ENCODE assay signal across 9 cellular contexts in the genomic region with DNA sequence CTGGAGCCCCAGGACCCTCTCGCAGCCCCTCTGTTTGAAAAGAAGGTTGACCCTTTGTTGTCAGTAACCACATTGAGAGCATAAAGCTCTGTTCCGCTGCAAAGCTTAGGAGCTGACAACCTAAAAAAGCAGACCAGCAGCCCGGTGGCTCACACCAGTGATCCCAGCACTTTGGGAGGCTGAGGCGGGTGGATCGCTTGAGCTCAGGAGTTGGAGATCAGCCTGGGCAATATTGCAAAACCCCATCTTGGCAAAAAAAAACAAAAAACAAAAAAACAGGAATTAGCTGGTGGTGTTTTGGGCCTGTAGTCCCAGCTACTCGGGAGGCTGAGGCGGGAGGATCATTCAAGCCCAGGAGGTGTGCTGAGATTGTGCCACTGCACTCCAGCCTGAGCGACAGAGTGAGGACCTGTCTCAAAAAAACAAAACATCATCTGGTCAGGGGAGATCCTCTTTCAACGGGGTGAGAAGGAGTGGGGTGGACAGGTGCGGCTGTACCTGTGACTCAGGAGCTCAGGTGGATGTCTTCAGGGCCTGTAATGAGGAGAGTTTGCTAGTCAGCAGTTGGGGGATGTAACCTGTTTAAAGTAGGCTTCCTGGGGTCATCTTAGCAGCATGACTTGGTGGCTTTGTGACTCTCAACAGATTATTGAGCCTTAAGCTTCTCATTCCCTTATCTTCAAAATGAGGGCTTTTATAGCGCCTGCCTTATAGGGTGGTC. TPM values are rescaled to one million over a fixed set of nuclear protein-coding genes. Genes with fewer than 3 reads are reported as not detected.
A peak's percentile ranks its signal among the peaks of the same experiment; 100 is the strongest.
DNase-seq lines count a peak whose midpoint lies in the region; ATAC-seq and TF ChIP-seq lines count a peak whose summit lies in the region.
"Had no signal": no experiment of that assay in that cellular context is flagged by ENCODE, and none has a peak within 500 bp of the region (broad histone marks: within the 10 kb centered on the region; RNA-seq: fewer than 3 reads in every experiment).

No MANE protein-coding gene starts in this region.

- H3K4me3 ChIP-seq in adipocyte (ENCODE audit: low read length) = peak overlapping the region; percentile 72
- peak overlapping the region; percentile 60 for H3K4me3 ChIP-seq in kidney epithelial cell (ENCODE audit: low read depth, low read length)
- peak overlapping the region; percentile 56 for H3K4me3 ChIP-seq in thymus (ENCODE audit: low read length)

- peaks cover 4% of the 10 kb centered on the region for H3K27me3 Mint-ChIP-seq in activated T-cell treated with anti-CD3 and anti-CD28 coated beads, Interleukin-2, amount 50 U/mL, for 24 hours

- 89% methylated on average over 11 of the region's 11 CpGs for WGBS in thymus

- no peaks in the 10 kb centered on the region for H3K9me3 Mint-ChIP-seq in activated T-cell treated with anti-CD3 and anti-CD28 coated beads, Interleukin-2, amount 50 U/mL, for 24 hours

- H3K4me1 Mint-ChIP-seq in activated T-cell treated with anti-CD3 and anti-CD28 coated beads, Interleukin-2, amount 50 U/mL, for 24 hours (ENCODE audit: low read depth) = peaks cover 16% of the 10 kb centered on the region

- H3K36me3 ChIP-seq in adipocyte (ENCODE audit: control insufficient read depth, insufficient read depth, low read length, severe bottlenecking) = peaks cover 27% of the 10 kb centered on the region
- H3K36me3 ChIP-seq in kidney epithelial cell (ENCODE audit: control insufficient read depth, insufficient read depth, low read length) = peaks cover 1% of the 10 kb centered on the region
- peaks cover 32% of the 10 kb centered on the region for H3K36me3 ChIP-seq in thymus (ENCODE audit: control insufficient read depth, insufficient read depth)

- no peaks in the 10 kb centered on the region for H3K27me3 ChIP-seq in adipocyte (replicated peaks; ENCODE audit: control insufficient read depth, insufficient read depth, low read length)
- H3K27me3 ChIP-seq in kidney epithelial cell (ENCODE audit: control insufficient read depth, insufficient read depth, low read length) = no peaks in the 10 kb centered on the region
- no peaks in the 10 kb centered on the region for H3K27me3 ChIP-seq in thymus (ENCODE audit: control insufficient read depth, insufficient read depth)

- DNase-seq in activated T-cell treated with anti-CD3 and anti-CD28 coated beads, Interleukin-2, amount 50 U/mL, for 24 hours = no peak
- DNase-seq in activated T-cell treated with anti-CD3 and anti-CD28 coated beads, Interleukin-2, amount 50 U/mL, for 48 hours = no peak
- no peak for DNase-seq in adipocyte (ENCODE audit: low read depth)
- DNase-seq in kidney epithelial cell (ENCODE audit: low read depth) = no peak
- no peak for DNase-seq in OCI-M1 (lab: John Stamatoyannopoulos, UW)
- DNase-seq in activated CD4-positive, CD25-positive, alpha-beta regulatory T cell (lab: John Stamatoyannopoulos, UW) = no peak

- peak overlapping the region; percentile 72 for H3K4me3 Mint-ChIP-seq in activated T-cell treated with anti-CD3 and anti-CD28 coated beads, Interleukin-2, amount 50 U/mL, for 24 hours

- H3K9me3 ChIP-seq in adipocyte (ENCODE audit: control insufficient read depth, low read length) = no peaks in the 10 kb centered on the region
- no peaks in the 10 kb centered on the region for H3K9me3 ChIP-seq in thymus (ENCODE audit: control insufficient read depth)
- H3K9me3 ChIP-seq: neutrophil had no signal

- no peak for ATAC-seq in HG03457 (IDR thresholded peaks at IDR 0.05; ENCODE audit: unreplicated experiment)

- H3K27ac ChIP-seq in thymus (ENCODE audit: low read depth) = no peak overlapping the region
- H3K27ac ChIP-seq: neutrophil had no signal

- no peak for TF ChIP-seq CTCF in kidney epithelial cell (IDR thresholded peaks at IDR 0.05; ENCODE audit: insufficient read depth, low read length, poor library complexity, severe bottlenecking)

- peaks cover 29% of the 10 kb centered on the region for H3K4me1 ChIP-seq in adipocyte (ENCODE audit: control insufficient read depth, insufficient read depth, low read length)
- no peaks in the 10 kb centered on the region for H3K4me1 ChIP-seq in thymus (ENCODE audit: control insufficient read depth, insufficient read depth, low read length)

- peak overlapping the region; percentile 63 for H3K9ac ChIP-seq in adipocyte (ENCODE audit: low read length)

- peak overlapping the region; percentile 16 for H3K27ac Mint-ChIP-seq in activated T-cell treated with anti-CD3 and anti-CD28 coated beads, Interleukin-2, amount 50 U/mL, for 24 hours

- peaks cover 41% of the 10 kb centered on the region for H3K36me3 Mint-ChIP-seq in activated T-cell treated with anti-CD3 and anti-CD28 coated beads, Interleukin-2, amount 50 U/mL, for 24 hours (ENCODE audit: low read depth)

RNA-seq across cellular contexts. Expression of a gene that starts 0.7 kb away (rescaled TPM):
- total RNA-seq in kidney epithelial cell = 34.7 and 40.2 TPM in 2 replicates
- polyA plus RNA-seq in thymus = 4.8 TPM

RNA-seq across cellular contexts. Expression of a gene that starts 27.1 kb away (rescaled TPM):
- total RNA-seq in kidney epithelial cell = 2.0 and 4.1 TPM in 2 replicates
- 56.3 TPM for polyA plus RNA-seq in thymus
